ENCODE assay signal across 8 cellular contexts in genomic region chr4:2714071-2714770, GRCh38. TPM values are rescaled to one million over a fixed set of nuclear protein-coding genes. Genes with fewer than 3 reads are reported as not detected.
DNase-seq lines count a peak whose midpoint lies in the region; ATAC-seq and TF ChIP-seq lines count a peak whose summit lies in the region.

No MANE protein-coding gene starts in this region.

- no peaks in the 10 kb centered on the region for H3K9me2 ChIP-seq in Karpas-422 (replicated peaks; ENCODE audit: insufficient read depth, low read length)

- intact Hi-C loops in naive thymus-derived CD4-positive, alpha-beta T cell (cut with micrococcal nuclease) = loop anchor here in 1 of 2 donors (1.0 kb wide), 1 partner anchor 32 kb away; no protein-coding TSS in a partner anchor

- peak overlapping the region; percentile 94 for H3K27ac Mint-ChIP-seq in chondrocyte (ENCODE audit: unreplicated experiment)
- H3K27ac Mint-ChIP-seq in naive thymus-derived CD4-positive, alpha-beta T cell = peak overlapping the region; percentile 77 to 95 (median 88)

- H3K27ac ChIP-seq in AG04450 (ENCODE audit: low read depth, low read length) = peak overlapping the region; percentile 24
- peak overlapping the region; percentile 60 for H3K27ac ChIP-seq in naive thymus-derived CD4-positive, alpha-beta T cell (ENCODE audit: low read depth, low read length)
- no peak overlapping the region for H3K27ac ChIP-seq in Karpas-422 (ENCODE audit: low read length)

- peaks cover 6 to 16% of the 10 kb centered on the region in 2 donors for H3K4me1 ChIP-seq in naive thymus-derived CD4-positive, alpha-beta T cell (ENCODE audit: control insufficient read depth in 2 of 2, insufficient read depth in 2 of 2, low read length in 2 of 2)
- H3K4me1 ChIP-seq in Karpas-422 (ENCODE audit: low read length) = peaks cover 23% of the 10 kb centered on the region

- DNase-seq in AG04450 (ENCODE audit: low read depth, low spot score) (no peak), T-helper 1 cell (peak in 3 of 5 donors; percentile 14 to 48 (median 25)), chondrocyte (ENCODE audit: low spot score) (no peak), NCI-H2171 (lab: John Stamatoyannopoulos, UW) (no peak), NCI-H2227 (lab: John Stamatoyannopoulos, UW; ENCODE audit: unreplicated experiment) (no peak), Karpas-422 (no peak)
- DNase-seq in naive thymus-derived CD4-positive, alpha-beta T cell = peak in 7 of 9 donors; percentile 49 to 74 (median 66)

- H3K27me3 Mint-ChIP-seq in chondrocyte (ENCODE audit: low read depth) = no peaks in the 10 kb centered on the region
- no peaks in the 10 kb centered on the region for H3K27me3 Mint-ChIP-seq in naive thymus-derived CD4-positive, alpha-beta T cell

- H2AFZ ChIP-seq in Karpas-422 (ENCODE audit: low read length) = no peak overlapping the region

- H3K36me3 Mint-ChIP-seq in chondrocyte (ENCODE audit: low read depth) = peaks cover 23% of the 10 kb centered on the region
- peaks cover 0 to 27% (median 16%) of the 10 kb centered on the region in 5 donors for H3K36me3 Mint-ChIP-seq in naive thymus-derived CD4-positive, alpha-beta T cell

- H3K27me3 ChIP-seq in AG04450 (ENCODE audit: control insufficient read depth, insufficient read depth, low read length) (no peaks in the 10 kb centered on the region), Karpas-422 (ENCODE audit: low read length) (no peaks in the 10 kb centered on the region)
- H3K27me3 ChIP-seq in naive thymus-derived CD4-positive, alpha-beta T cell (ENCODE audit: control insufficient read depth in 2 of 2, insufficient read depth in 2 of 2, low read length in 2 of 2) = no peaks in the 10 kb centered on the region

- POLR2A ChIA-PET in AG04450 (lab: Yijun Ruan, JAX) = no interaction called here
- POLR2A ChIA-PET in naive thymus-derived CD4-positive, alpha-beta T cell (lab: Charles Lee) = interaction anchor here (0.6 to 0.9 kb wide), 2 partner anchors 10 to 29 kb away, joined by 3 read pairs; no protein-coding TSS in a partner anchor

- H3K4me3 ChIP-seq in AG04450 (ENCODE audit: low read depth, low read length) (no peak overlapping the region), Karpas-422 (ENCODE audit: low read length) (no peak overlapping the region)
- H3K4me3 ChIP-seq in naive thymus-derived CD4-positive, alpha-beta T cell (ENCODE audit: low read length) = no peak overlapping the region

- H3K9me3 Mint-ChIP-seq in chondrocyte (ENCODE audit: low read depth) = peaks cover 3% of the 10 kb centered on the region
- H3K9me3 Mint-ChIP-seq in naive thymus-derived CD4-positive, alpha-beta T cell = no peaks in the 10 kb centered on the region

- no peak overlapping the region for H3K9ac ChIP-seq in Karpas-422 (ENCODE audit: low read length)

- peaks cover 0 to 13% (median 0%) of the 10 kb centered on the region in 3 experiments for H3K36me3 ChIP-seq in naive thymus-derived CD4-positive, alpha-beta T cell (ENCODE audit: control insufficient read depth in 2 of 3, insufficient read depth in 3 of 3, low read length in 3 of 3)
- peaks cover 19% of the 10 kb centered on the region for H3K36me3 ChIP-seq in Karpas-422 (ENCODE audit: insufficient read depth, low read length)

- no peak overlapping the region for H3K4me2 ChIP-seq in Karpas-422 (ENCODE audit: low read depth, low read length, poor library complexity, severe bottlenecking)

- peaks cover 31% of the 10 kb centered on the region for H3K4me1 Mint-ChIP-seq in chondrocyte (ENCODE audit: low read depth)
- peaks cover 14 to 29% (median 23%) of the 10 kb centered on the region in 7 donors for H3K4me1 Mint-ChIP-seq in naive thymus-derived CD4-positive, alpha-beta T cell

- peak; percentile 85 for ATAC-seq in naive thymus-derived CD4-positive, alpha-beta T cell
- no peak for ATAC-seq in HG03196 (IDR thresholded peaks at IDR 0.05; ENCODE audit: unreplicated experiment)

- H3K9me3 ChIP-seq in AG04450 (ENCODE audit: control insufficient read depth, insufficient read depth, low read length) = peaks cover 6% of the 10 kb centered on the region
- H3K9me3 ChIP-seq in naive thymus-derived CD4-positive, alpha-beta T cell (ENCODE audit: control insufficient read depth in 2 of 3, low read length in 3 of 3) = no peaks in the 10 kb centered on the region
- H3K9me3 ChIP-seq in Karpas-422 (ENCODE audit: low read length) = no peaks in the 10 kb centered on the region

- H3K79me2 ChIP-seq in Karpas-422 (ENCODE audit: low read length) = peaks cover 33% of the 10 kb centered on the region

- CTCF ChIA-PET in AG04450 (lab: Charles Lee) = interaction anchor here (0.6 kb wide), 1 partner anchor 11 kb away, joined by 3 read pairs; no protein-coding TSS in a partner anchor
- CTCF ChIA-PET in naive thymus-derived CD4-positive, alpha-beta T cell (lab: Charles Lee) = interaction anchor here (0.6 to 0.8 kb wide), 2 partner anchors 15 to 105 kb away, joined by 3 read pairs; no protein-coding TSS in a partner anchor

- peak overlapping the region; percentile 37 for H3K4me3 Mint-ChIP-seq in chondrocyte (ENCODE audit: unreplicated experiment)
- peak overlapping the region in 9 of 10 donors; percentile 0 to 66 (median 40) for H3K4me3 Mint-ChIP-seq in naive thymus-derived CD4-positive, alpha-beta T cell

- no peak for TF ChIP-seq CTCF in AG04450 (IDR thresholded peaks at IDR 0.05; ENCODE audit: low read depth, low read length)
- TF ChIP-seq CTCF in chondrocyte (IDR thresholded peaks at IDR 0.05) = peak; percentile 40

- H4K20me1 ChIP-seq in Karpas-422 (ENCODE audit: insufficient read depth, low read depth, low read length) = no peaks in the 10 kb centered on the region

RNA-seq across cellular contexts. Expression of gene TNIP2, which starts 41.9 kb away (rescaled TPM):
- polyA plus RNA-seq in AG04450 (2011; rRNA removed) = 28.8 and 34.3 TPM in 2 replicates
- polyA minus RNA-seq in AG04450 (2011; rRNA and poly(A)+ RNA removed) = 11.8 and 18.6 TPM in 2 replicates
- total RNA-seq in chondrocyte = 23.3 to 30.7 TPM (median 29.0 TPM) in 3 replicates
- 10 to 100 TPM; 39.4 to 56.0 (median 43.6) TPM for total RNA-seq in naive thymus-derived CD4-positive, alpha-beta T cell
- polyA plus RNA-seq in naive thymus-derived CD4-positive, alpha-beta T cell = 10 to 100 TPM; 33.6 to 55.3 TPM
- 30.6 and 92.0 TPM in 2 replicates for total RNA-seq in Karpas-422 (2014; rRNA removed; shearing (Covaris generic); ENCODE audit: low replicate concordance)

Comparison
In these comparisons a context has a peak if more than half of its experiments do, and no peak if none do; other contexts are left out.
1. DNase-seq: peak in T-helper 1 cell (3 of 5) and naive thymus-derived CD4-positive, alpha-beta T cell (7 of 9); none in AG04450 (single experiment), chondrocyte (single experiment), NCI-H2171 (single experiment), NCI-H2227 (single experiment) and Karpas-422 (single experiment).